1 cellular context compared by ENCODE assay signal in the genomic region with DNA sequence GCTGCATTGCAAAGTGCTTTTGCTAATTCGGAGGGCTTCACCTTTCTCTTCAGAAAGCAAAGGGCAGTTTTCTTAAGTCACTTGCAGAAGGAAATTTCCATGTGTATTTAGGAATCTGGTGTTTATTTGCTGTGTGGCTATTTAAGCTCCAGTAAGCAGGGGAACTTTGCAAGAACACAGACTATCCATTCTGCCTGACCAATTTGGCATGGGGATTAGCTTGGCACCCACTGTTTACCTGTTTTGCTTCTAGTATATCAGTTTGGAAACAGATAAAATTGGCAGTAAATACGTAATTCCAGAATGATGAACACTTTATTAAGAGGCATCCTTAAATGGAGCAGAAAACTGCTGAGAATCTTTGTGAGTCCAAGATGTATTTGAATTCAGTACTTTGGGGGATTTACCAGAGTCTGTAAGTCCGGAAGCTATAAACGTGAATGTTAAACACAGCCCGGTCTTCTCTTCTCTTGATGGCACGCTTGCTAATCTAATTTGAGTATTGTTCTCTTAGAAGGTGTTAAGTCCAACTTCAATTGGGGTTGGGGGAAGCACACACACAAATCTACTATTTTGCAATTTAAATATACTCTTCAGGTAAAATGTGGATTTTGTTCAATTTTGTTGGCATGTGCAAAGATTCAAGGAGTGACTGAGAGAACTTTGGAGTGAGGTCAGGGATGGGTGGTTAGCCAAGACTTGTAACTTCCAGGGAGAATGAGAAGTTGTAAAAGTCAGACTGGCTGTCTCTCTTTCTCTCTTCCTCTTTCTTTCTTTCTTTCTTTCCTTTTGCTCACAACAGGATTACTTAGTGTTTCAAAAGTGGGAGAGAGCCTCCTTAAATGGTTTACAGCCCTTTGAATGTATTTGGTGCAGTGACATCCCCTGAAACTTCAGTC.
TF ChIP-seq lines count a peak whose summit lies in the region.

No MANE protein-coding gene starts in this region.

TF ChIP-seq in A549, 52 proteins besides CTCF, POLR2A, EP300 and RAD21 (continued from another document):
- TF ChIP-seq, protein P1, sequence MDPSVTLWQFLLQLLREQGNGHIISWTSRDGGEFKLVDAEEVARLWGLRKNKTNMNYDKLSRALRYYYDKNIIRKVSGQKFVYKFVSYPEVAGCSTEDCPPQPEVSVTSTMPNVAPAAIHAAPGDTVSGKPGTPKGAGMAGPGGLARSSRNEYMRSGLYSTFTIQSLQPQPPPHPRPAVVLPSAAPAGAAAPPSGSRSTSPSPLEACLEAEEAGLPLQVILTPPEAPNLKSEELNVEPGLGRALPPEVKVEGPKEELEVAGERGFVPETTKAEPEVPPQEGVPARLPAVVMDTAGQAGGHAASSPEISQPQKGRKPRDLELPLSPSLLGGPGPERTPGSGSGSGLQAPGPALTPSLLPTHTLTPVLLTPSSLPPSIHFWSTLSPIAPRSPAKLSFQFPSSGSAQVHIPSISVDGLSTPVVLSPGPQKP (IDR thresholded peaks at IDR 0.05; ENCODE audit: low read depth, low read length): no peak
